Comparison of ENCODE assay signal across 8 cellular contexts in genomic region chr11:10413268-10413667, GRCh38. TPM values are rescaled to one million over a fixed set of nuclear protein-coding genes. Genes with fewer than 3 reads are reported as not detected.
A peak's percentile ranks its signal among the peaks of the same experiment; 100 is the strongest.
DNase-seq lines count a peak whose midpoint lies in the region; ATAC-seq and TF ChIP-seq lines count a peak whose summit lies in the region.

No MANE protein-coding gene starts in this region.

- H3K4me1 ChIP-seq in GM23338 (ENCODE audit: insufficient read depth): no peaks in the 10 kb centered on the region; the same call in 1 of the 2 replicates

- no peak overlapping the region for H3K27ac Mint-ChIP-seq in GM23338
- no peak overlapping the region for H3K27ac Mint-ChIP-seq in activated naive CD8-positive, alpha-beta T cell treated with anti-CD3 and anti-CD28 coated beads for 36 hours

- no peak overlapping the region for H3K4me3 Mint-ChIP-seq in GM23338
- no peak overlapping the region for H3K4me3 Mint-ChIP-seq in activated naive CD8-positive, alpha-beta T cell treated with anti-CD3 and anti-CD28 coated beads for 36 hours

- no peak overlapping the region for H3K4me2 ChIP-seq in GM23338

- 0 out of 2 replicates have a peak, but pooled peaks cover 16% of the 10 kb centered on the region for H3K9me2 ChIP-seq in GM23338 (ENCODE audit: insufficient read depth)

- no peak overlapping the region for H3K4me3 ChIP-seq in GM23338

- TF ChIP-seq CTCF in GM23338 (conservative IDR thresholded peaks at IDR 0.05; ENCODE audit: low read depth in 2 of 2): peak; percentile 9 to 54; a peak in 2 of 4 replicates

- no peaks in the 10 kb centered on the region for H4K20me1 ChIP-seq in GM23338 (replicated peaks; ENCODE audit: insufficient read depth)

- H3K36me3 ChIP-seq in GM23338 (ENCODE audit: insufficient read depth): no peaks in the 10 kb centered on the region

- ATAC-seq in GM23338: no peak
- no peak for ATAC-seq in HG03159 (IDR thresholded peaks at IDR 0.05; ENCODE audit: unreplicated experiment)

- no peaks in the 10 kb centered on the region for H3K27me3 ChIP-seq in GM23338 (ENCODE audit: insufficient read depth)

- no peaks in the 10 kb centered on the region for H3K79me2 ChIP-seq in GM23338 (replicated peaks; ENCODE audit: insufficient read depth)

- H3K27me3 Mint-ChIP-seq in GM23338 (ENCODE audit: insufficient read depth, low read depth, poor library complexity): peaks cover 4% of the 10 kb centered on the region
- H3K27me3 Mint-ChIP-seq in activated naive CD8-positive, alpha-beta T cell treated with anti-CD3 and anti-CD28 coated beads for 36 hours: peaks cover 8% of the 10 kb centered on the region

- H3K9me3 Mint-ChIP-seq in GM23338: no peaks in the 10 kb centered on the region
- no peaks in the 10 kb centered on the region for H3K9me3 Mint-ChIP-seq in activated naive CD8-positive, alpha-beta T cell treated with anti-CD3 and anti-CD28 coated beads for 36 hours

- peaks cover 3% of the 10 kb centered on the region; the same call in 1 of the 3 replicates for H3K36me3 Mint-ChIP-seq in GM23338 (ENCODE audit: low read depth)
- no peaks in the 10 kb centered on the region for H3K36me3 Mint-ChIP-seq in activated naive CD8-positive, alpha-beta T cell treated with anti-CD3 and anti-CD28 coated beads for 36 hours

- no peaks in the 10 kb centered on the region for H3F3A ChIP-seq in GM23338 (replicated peaks; ENCODE audit: low read depth)

- peaks cover 2% of the 10 kb centered on the region; the same call in 2 of the 3 replicates for H3K4me1 Mint-ChIP-seq in GM23338
- H3K4me1 Mint-ChIP-seq in activated naive CD8-positive, alpha-beta T cell treated with anti-CD3 and anti-CD28 coated beads for 36 hours: peaks cover 19% of the 10 kb centered on the region

- no peak overlapping the region for H3K27ac ChIP-seq in GM23338 (ENCODE audit: low read depth)

- H2AFZ ChIP-seq in GM23338: no peak overlapping the region

- DNase-seq in DMS53 treated with DMSO at 0.1 percent for 48 hours (lab: John Stamatoyannopoulos, UW; ENCODE audit: unreplicated experiment): peak; percentile 7
- DNase-seq in GM23338 (ENCODE audit: low spot score): no peak
- peak; percentile 65 for DNase-seq in OCI-M1 (lab: John Stamatoyannopoulos, UW)
- DNase-seq in activated naive CD8-positive, alpha-beta T cell treated with anti-CD3 and anti-CD28 coated beads for 36 hours: peak; percentile 32
- DNase-seq in lung microvascular endothelial cell (ENCODE audit: low read depth in 2 of 2): peak; percentile 62 to 72
- DNase-seq in NCI-H2196 (lab: John Stamatoyannopoulos, UW; ENCODE audit: unreplicated experiment): no peak
- no peak for DNase-seq in DMS153 (lab: John Stamatoyannopoulos, UW)

TF ChIP-seq in GM23338, 12 proteins besides CTCF, POLR2A, EP300 and RAD21:
- TF ChIP-seq JUNB (IDR thresholded peaks at IDR 0.05; ENCODE audit: unreplicated experiment): no peak
- no peak for TF ChIP-seq POLR2AphosphoS5 (IDR thresholded peaks at IDR 0.05; ENCODE audit: low read depth)
- TF ChIP-seq NANOG (IDR thresholded peaks at IDR 0.05; ENCODE audit: borderline replicate concordance): no peak
TF ChIP-seq in GM23338: peak in this region for 0.

RNA-seq across cellular contexts. Expression of gene AMPD3, which starts 41.8 kb away (rescaled TPM):
- total RNA-seq in GM23338 (2014; rRNA removed; shearing (Covaris generic)): 1.8 and 2.1 TPM in 2 replicates
- polyA plus RNA-seq in GM23338 (2016; fragmentation: Nextera tagmentation; extraction: Ambion mirVana): 1.6 and 1.7 TPM in 2 replicates
- total RNA-seq in activated naive CD8-positive, alpha-beta T cell treated with anti-CD3 and anti-CD28 coated beads for 36 hours: 10 to 100 TPM; 20.2 to 20.7 TPM
- total RNA-seq in lung microvascular endothelial cell: 1.1 and 6.5 TPM in 2 replicates

Comparison
In these comparisons a context has a peak if more than half of its experiments do, and no peak if none do; other contexts are left out.
1. DNase-seq: peak in DMS53 treated with DMSO at 0.1 percent for 48 hours (single experiment), OCI-M1 (single experiment), activated naive CD8-positive, alpha-beta T cell treated with anti-CD3 and anti-CD28 coated beads for 36 hours (single experiment) and lung microvascular endothelial cell (2 of 2); none in GM23338 (single experiment), NCI-H2196 (single experiment) and DMS153 (single experiment).